In genomic region chr22:39469326-39469680, GRCh38 we compare ENCODE assay signal across 20 cellular contexts. TPM values are rescaled to one million over a fixed set of nuclear protein-coding genes. Genes with fewer than 3 reads are reported as not detected.
A peak's percentile ranks its signal among the peaks of the same experiment; 100 is the strongest.
DNase-seq lines count a peak whose midpoint lies in the region; ATAC-seq lines count a peak whose summit lies in the region.
"Had no signal": no experiment of that assay in that cellular context is flagged by ENCODE, and none has a peak within 500 bp of the region (broad histone marks: within the 10 kb centered on the region; RNA-seq: fewer than 3 reads in every experiment).

No MANE protein-coding gene starts in this region.

- H3K9me3 ChIP-seq in BLaER1 (no peaks in the 10 kb centered on the region), mucosa of stomach (ENCODE audit: control insufficient read depth, low read length) (no peaks in the 10 kb centered on the region)
- H3K9me3 ChIP-seq: ascending aorta, HAP-1, SK-N-SH had no signal

- H3K4me1 ChIP-seq in BLaER1: peaks cover 98% of the 10 kb centered on the region
- H3K4me1 ChIP-seq in mucosa of stomach (ENCODE audit: control insufficient read depth, insufficient read depth, low read length): peaks cover 74% of the 10 kb centered on the region
- H3K4me1 ChIP-seq: ascending aorta, foreskin keratinocyte, HAP-1 had no signal

- H4K20me1 ChIP-seq in BLaER1: peaks cover 7% of the 10 kb centered on the region

- no peak for DNase-seq in RPMI8226
- DNase-seq in activated naive CD4-positive, alpha-beta T cell (lab: John Stamatoyannopoulos, UW): no peak
- no peak for DNase-seq in activated CD4-positive, alpha-beta T cell treated with anti-CD3 and anti-CD28 coated beads for 48 hours
- DNase-seq: activated CD4-positive, alpha-beta T cell treated with anti-CD3 and anti-CD28 coated beads, Interleukin-2, amount 10 ng/mL, durations not matched to agents 24 days and 14 days; activated CD8-positive, alpha-beta memory T cell treated with anti-CD3 and anti-CD28 coated beads, Interleukin-2, amount 50 U/mL, for 4 hours; activated naive CD4-positive, alpha-beta T cell treated with Interleukin-2 at 50 U/mL for 16 hours; cortex of kidney; foreskin keratinocyte; kidney glomerular epithelial cell; MV-4-11; NCI-H2107; NCI-H774; SK-N-SH had no signal

- H3K4me3 Mint-ChIP-seq in IgD-negative memory B cell: no peak overlapping the region
- H3K4me3 Mint-ChIP-seq: activated CD4-positive, alpha-beta T cell treated with anti-CD3 and anti-CD28 coated beads, Interleukin-2, amount 10 ng/mL, durations not matched to agents 24 days and 14 days had no signal

- H3K27ac ChIP-seq in BLaER1 (no peak overlapping the region), angular gyrus (ENCODE audit: low read depth, low read length) (peak overlapping the region; percentile 100)
- H3K27ac ChIP-seq: ascending aorta, foreskin keratinocyte had no signal

- peak overlapping the region; percentile 86 for H3K4me2 ChIP-seq in BLaER1
- H3K4me2 ChIP-seq: SK-N-SH had no signal

- H3K36me3 Mint-ChIP-seq in IgD-negative memory B cell: no peaks in the 10 kb centered on the region

- no peak for ATAC-seq in HG03139 (IDR thresholded peaks at IDR 0.05; ENCODE audit: unreplicated experiment)
- ATAC-seq: foreskin keratinocyte had no signal

- no peaks in the 10 kb centered on the region for H3K27me3 Mint-ChIP-seq in IgD-negative memory B cell

- no peaks in the 10 kb centered on the region for H3K9me3 Mint-ChIP-seq in IgD-negative memory B cell
- H3K9me3 Mint-ChIP-seq: activated CD4-positive, alpha-beta T cell treated with anti-CD3 and anti-CD28 coated beads, Interleukin-2, amount 10 ng/mL, durations not matched to agents 24 days and 14 days had no signal

- peaks cover 46 to 71% (median 69%) of the 10 kb centered on the region in 3 donors for H3K4me1 Mint-ChIP-seq in IgD-negative memory B cell

- H3K9ac ChIP-seq in BLaER1: no peak overlapping the region
- peak overlapping the region; percentile 20 for H3K9ac ChIP-seq in mucosa of stomach (ENCODE audit: low read length)
- H3K9ac ChIP-seq: SK-N-SH had no signal

- H3K27ac Mint-ChIP-seq in IgD-negative memory B cell: peak overlapping the region in 2 of 3 donors; percentile 25 to 73
- H3K27ac Mint-ChIP-seq: activated CD4-positive, alpha-beta T cell treated with anti-CD3 and anti-CD28 coated beads, Interleukin-2, amount 10 ng/mL, durations not matched to agents 24 days and 14 days had no signal

- H3K4me3 ChIP-seq in BLaER1 (no peak overlapping the region), mucosa of stomach (ENCODE audit: low read length) (no peak overlapping the region)
- H3K4me3 ChIP-seq: ascending aorta, HAP-1 had no signal

- H3K36me3 ChIP-seq in BLaER1 (no peaks in the 10 kb centered on the region), mucosa of stomach (ENCODE audit: control insufficient read depth, insufficient read depth, low read length) (no peaks in the 10 kb centered on the region)
- H3K36me3 ChIP-seq: ascending aorta, HAP-1 had no signal

- H3K27me3 ChIP-seq in BLaER1: no peaks in the 10 kb centered on the region
- H3K27me3 ChIP-seq in mucosa of stomach (ENCODE audit: control insufficient read depth, insufficient read depth, low read length): no peaks in the 10 kb centered on the region
- H3K27me3 ChIP-seq: ascending aorta had no signal

RNA-seq across cellular contexts. Expression of gene MGAT3, which starts 12.5 kb away (rescaled TPM):
- polyA plus RNA-seq in IgD-negative memory B cell: 2.1 TPM
- polyA plus RNA-seq: foreskin keratinocyte had no signal

RNA-seq across cellular contexts. Expression of gene MIEF1, which starts 32.8 kb away (rescaled TPM):
- polyA plus RNA-seq in IgD-negative memory B cell: 24.8 TPM

RNA-seq across cellular contexts. Expression of gene ATF4, which starts 51.1 kb away (rescaled TPM):
- 186 TPM for polyA plus RNA-seq in IgD-negative memory B cell
